In the genomic region with DNA sequence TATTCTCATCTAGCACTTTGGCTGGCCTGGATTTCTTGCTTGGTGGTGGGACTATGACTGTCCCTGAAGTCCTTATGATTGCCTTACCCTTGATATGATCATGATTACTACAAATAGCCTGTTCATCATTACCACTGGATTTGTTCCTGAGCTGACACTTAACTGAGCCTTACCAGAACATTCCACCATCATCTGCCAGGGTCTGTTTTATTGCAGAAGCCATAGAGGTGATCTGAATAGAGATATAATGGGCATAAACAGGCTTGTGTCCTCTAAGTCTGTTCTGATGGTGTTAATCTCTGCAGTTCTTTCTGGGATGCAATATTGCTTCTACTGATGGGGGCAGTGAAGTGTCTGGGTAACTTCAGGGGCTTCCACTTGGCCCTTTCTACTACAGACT, we compare ENCODE assay signal across 25 cellular contexts.
"Had no signal": no experiment of that assay in that cellular context is flagged by ENCODE, and none has a peak within 500 bp of the region (broad histone marks: within the 10 kb centered on the region; RNA-seq: fewer than 3 reads in every experiment).

No MANE protein-coding gene starts in this region.

- H3K27ac ChIP-seq: stomach, suprapubic skin, testis, thoracic aorta, thyroid gland, tibial artery, tibial nerve, transverse colon, upper lobe of left lung, upper lobe of right lung, uterus, vagina had no signal

- H3K4me1 ChIP-seq: suprapubic skin, testis, thyroid gland, transverse colon, upper lobe of left lung, upper lobe of right lung, uterus, vagina had no signal

- H3K9me3 ChIP-seq: stomach, suprapubic skin, testis, thoracic aorta, thyroid gland, tibial artery, tibial nerve, transverse colon, upper lobe of left lung, upper lobe of right lung, uterus, vagina had no signal

- H3K36me3 ChIP-seq: stomach, suprapubic skin, thoracic aorta, thyroid gland, tibial artery, tibial nerve, transverse colon, upper lobe of left lung, upper lobe of right lung, uterus, vagina had no signal

- H3K27me3 ChIP-seq: stomach, suprapubic skin, testis, thyroid gland, tibial artery, tibial nerve, transverse colon, upper lobe of left lung, upper lobe of right lung, uterus, vagina had no signal

- H3K4me3 ChIP-seq: stomach, suprapubic skin, testis, thoracic aorta, thyroid gland, tibial artery, tibial nerve, transverse colon, upper lobe of left lung, upper lobe of right lung, uterus, vagina had no signal

- ATAC-seq: stimulated activated effector memory CD8-positive, alpha-beta T cell treated with anti-CD3 and anti-CD28 coated beads, Interleukin-12 subunit alpha, Interleukin-12 subunit beta, amount 100 ng/mL, for 72 hours; stimulated activated memory B cell treated with anti-CD40 and anti-IgM and Interleukin-4, amounts not matched to agents 10 μg/mL and 1 μg/mL and 100 μg/mL, for 72 hours; stimulated activated naive B cell treated with anti-CD40 and anti-IgM and Interleukin-4, amounts not matched to agents 10 μg/mL and 1 μg/mL and 100 μg/mL, for 72 hours; stimulated activated naive CD8-positive, alpha-beta T cell treated with anti-CD3 and anti-CD28 coated beads, Interleukin-15, amount 100 ng/mL, for 72 hours; stimulated activated naive CD8-positive, alpha-beta T cell treated with anti-CD3 and anti-CD28 coated beads, Interleukin-15, Interleukin-2, amounts not matched to agents 100 U/mL and 50 U/mL, for 24 hours; upper lobe of right lung had no signal

- DNase-seq: stimulated activated CD4-positive, alpha-beta T cell treated with anti-CD3 and anti-CD28 coated beads, Interleukin-2, amount 100 ng/mL, for 48 hours; stimulated activated CD4-positive, alpha-beta T cell treated with anti-CD3 and anti-CD28 coated beads, Interleukin-4, amount 100 ng/mL, for 1 hour; stimulated activated CD4-positive, alpha-beta T cell treated with anti-CD3 and anti-CD28 coated beads, Interleukin-4, amount 100 ng/mL, for 24 hours; stimulated activated CD4-positive, alpha-beta T cell treated with anti-CD3 and anti-CD28 coated beads, Interleukin-4, amount 100 ng/mL, for 4 hours; stimulated activated CD8-positive, alpha-beta memory T cell treated with anti-CD3 and anti-CD28 coated beads, Interleukin-4, amount 100 ng/mL, for 48 hours; stimulated activated naive B cell treated with anti-CD40 and anti-IgM and Interleukin-4, amounts not matched to agents 10 μg/mL and 1 μg/mL and 100 μg/mL, for 72 hours; stimulated activated naive CD4-positive, alpha-beta T cell; stimulated activated naive CD4-positive, alpha-beta T cell treated with Interleukin-2 at 50 U/mL for 16 hours; stimulated activated naive CD8-positive, alpha-beta T cell treated with anti-CD3 and anti-CD28 coated beads, Interleukin-15, amount 100 ng/mL, for 72 hours; stimulated activated naive CD8-positive, alpha-beta T cell treated with anti-CD3 and anti-CD28 coated beads, Interleukin-15, Interleukin-2, amounts not matched to agents 100 U/mL and 50 U/mL, for 24 hours; stomach; substantia nigra; testis; thyroid gland; tibial artery; transverse colon; upper lobe of left lung; upper lobe of right lung; uterus had no signal
